Comparison of ENCODE assay signal across 13 cellular contexts in genomic region chr16:22216832-22217225, GRCh38. TPM values are rescaled to one million over a fixed set of nuclear protein-coding genes. Genes with fewer than 3 reads are reported as not detected.
"Had no signal": no experiment of that assay in that cellular context is flagged by ENCODE, and none has a peak within 500 bp of the region (broad histone marks: within the 10 kb centered on the region; RNA-seq: fewer than 3 reads in every experiment).

No MANE protein-coding gene starts in this region.

RNA-seq across cellular contexts. Expression of gene SDR42E2, which starts 54.5 kb away (rescaled TPM):
- total RNA-seq: adrenal gland, astrocyte, colonic mucosa, endodermal cell, esophagus squamous epithelium, glomerular endothelial cell, left colon, mucosa of descending colon, neural crest cell, occipital lobe, sciatic nerve, tibial nerve, vagina had no signal
